Comparison of ENCODE assay signal across 9 cellular contexts in the genomic region with DNA sequence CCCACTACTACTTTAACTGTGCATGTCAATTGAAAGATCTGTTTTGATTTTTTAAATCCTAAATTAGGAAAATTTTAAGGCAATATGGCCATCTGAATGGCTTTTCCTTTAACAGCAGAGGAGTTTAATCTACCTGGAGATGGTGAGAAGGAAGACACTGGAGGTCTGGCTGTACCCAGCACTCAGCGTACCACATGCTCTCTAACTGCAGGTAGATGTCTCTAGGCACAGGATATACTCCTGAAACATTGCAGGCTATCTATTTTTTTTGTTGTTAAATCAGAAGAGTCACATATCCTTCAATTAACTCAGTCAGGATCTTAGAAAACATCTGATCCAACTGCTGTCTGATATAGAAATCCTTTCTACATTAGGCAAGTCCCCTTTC. TPM values are rescaled to one million over a fixed set of nuclear protein-coding genes. Genes with fewer than 3 reads are reported as not detected.
A peak's percentile ranks its signal among the peaks of the same experiment; 100 is the strongest.
DNase-seq lines count a peak whose midpoint lies in the region; ATAC-seq and TF ChIP-seq lines count a peak whose summit lies in the region.
"Had no signal": no experiment of that assay in that cellular context is flagged by ENCODE, and none has a peak within 500 bp of the region (broad histone marks: within the 10 kb centered on the region; RNA-seq: fewer than 3 reads in every experiment).

No MANE protein-coding gene starts in this region.

- no peak for TF ChIP-seq POLR2A in upper lobe of left lung (IDR thresholded peaks at IDR 0.05)

- H3K4me1 ChIP-seq in left ventricle myocardium inferior (peaks cover 100% of the 10 kb centered on the region), mucosa of stomach (ENCODE audit: control insufficient read depth, insufficient read depth, low read length) (peaks cover 96% of the 10 kb centered on the region), upper lobe of left lung (peaks cover 100% of the 10 kb centered on the region in 4 donors)

- intact Hi-C loops in left ventricle myocardium inferior (cut with micrococcal nuclease) (no loop called here), left ventricle myocardium superior (cut with micrococcal nuclease) (no loop called here)

- peak overlapping the region; percentile 86 to 90 for H3K27ac Mint-ChIP-seq in activated naive CD4-positive, alpha-beta T cell treated with anti-CD3 and anti-CD28 coated beads, Interleukin-2, amount 50 U/mL, for 72 hours

- peak overlapping the region; percentile 64 for H3K9ac ChIP-seq in mucosa of stomach (ENCODE audit: low read length)

- no peak for TF ChIP-seq CTCF in left ventricle myocardium inferior (IDR thresholded peaks at IDR 0.05; ENCODE audit: borderline replicate concordance)
- no peak for TF ChIP-seq CTCF in upper lobe of left lung (IDR thresholded peaks at IDR 0.05)

- H3K27ac ChIP-seq in left ventricle myocardium inferior (replicated peaks) (peak overlapping the region; percentile 87), upper lobe of left lung (peak overlapping the region; percentile 85 to 94 (median 88))

- no peak for ATAC-seq in left ventricle myocardium superior
- ATAC-seq in activated naive CD4-positive, alpha-beta T cell treated with anti-CD3 and anti-CD28 coated beads, Interleukin-2, amount 50 U/mL, for 72 hours, result no peak
- no peak for ATAC-seq in upper lobe of left lung (ENCODE audit: low FRiP score in 2 of 2)
- ATAC-seq in GM19351 (IDR thresholded peaks at IDR 0.05; ENCODE audit: unreplicated experiment), result no peak
- no peak for ATAC-seq in GM18858 (IDR thresholded peaks at IDR 0.05; ENCODE audit: unreplicated experiment)

- no peak for DNase-seq in left ventricle myocardium inferior
- no peak for DNase-seq in left ventricle myocardium superior
- no peak for DNase-seq in activated naive CD4-positive, alpha-beta T cell treated with anti-CD3 and anti-CD28 coated beads, Interleukin-2, amount 50 U/mL, for 72 hours (ENCODE audit: low spot score in 2 of 2)
- DNase-seq in upper lobe of left lung, result no peak
- no peak for DNase-seq in C1 segment of cervical spinal cord (lab: John Stamatoyannopoulos, UW)

- H3K9me3 ChIP-seq in left ventricle myocardium inferior (replicated peaks), result no peaks in the 10 kb centered on the region
- no peaks in the 10 kb centered on the region for H3K9me3 ChIP-seq in mucosa of stomach (ENCODE audit: control insufficient read depth, low read length)
- no peaks in the 10 kb centered on the region for H3K9me3 ChIP-seq in upper lobe of left lung

- peaks cover 8 to 18% of the 10 kb centered on the region in 2 donors for H3K36me3 Mint-ChIP-seq in activated naive CD4-positive, alpha-beta T cell treated with anti-CD3 and anti-CD28 coated beads, Interleukin-2, amount 50 U/mL, for 72 hours

- no peaks in the 10 kb centered on the region for H3K27me3 ChIP-seq in left ventricle myocardium inferior (ENCODE audit: low read depth)
- no peaks in the 10 kb centered on the region for H3K27me3 ChIP-seq in mucosa of stomach (ENCODE audit: control insufficient read depth, insufficient read depth, low read length)
- H3K27me3 ChIP-seq in upper lobe of left lung, result no peaks in the 10 kb centered on the region

- no peaks in the 10 kb centered on the region for H3K9me3 Mint-ChIP-seq in activated naive CD4-positive, alpha-beta T cell treated with anti-CD3 and anti-CD28 coated beads, Interleukin-2, amount 50 U/mL, for 72 hours

- no peak for TF ChIP-seq EP300 in upper lobe of left lung (IDR thresholded peaks at IDR 0.05)

- H3K4me3 ChIP-seq in left ventricle myocardium inferior (peak overlapping the region; percentile 30), mucosa of stomach (ENCODE audit: low read length) (no peak overlapping the region), upper lobe of left lung (no peak overlapping the region)

- WGBS in upper lobe of left lung, 2 donors, result 73 to 75% methylated on average over 1 of the region's 1 CpG

- H3K36me3 ChIP-seq in left ventricle myocardium inferior (peaks cover 11% of the 10 kb centered on the region), mucosa of stomach (ENCODE audit: control insufficient read depth, insufficient read depth, low read length) (peaks cover 9% of the 10 kb centered on the region), upper lobe of left lung (peaks cover 0 to 9% (median 2%) of the 10 kb centered on the region in 4 donors)

RNA-seq across cellular contexts. Expression of gene CASTOR1, which starts 17.3 kb away (rescaled TPM):
- 6.5 TPM for total RNA-seq in left ventricle myocardium inferior
- total RNA-seq in left ventricle myocardium superior, result 7.6 TPM
- 1 to 10 TPM; 6.3 to 7.5 TPM for total RNA-seq in activated naive CD4-positive, alpha-beta T cell treated with anti-CD3 and anti-CD28 coated beads, Interleukin-2, amount 50 U/mL, for 72 hours
- total RNA-seq in upper lobe of left lung, result 10 to 100 TPM in 4 of 6 donors, 1 to 10 TPM in 2; 7.0 to 31.5 (median 22.1) TPM

RNA-seq across cellular contexts. Expression of gene TBC1D10A, which starts 20.1 kb away (rescaled TPM):
- 5.8 TPM for total RNA-seq in left ventricle myocardium inferior
- 6.2 TPM for total RNA-seq in left ventricle myocardium superior
- 10 to 100 TPM; 27.2 to 36.9 TPM for total RNA-seq in activated naive CD4-positive, alpha-beta T cell treated with anti-CD3 and anti-CD28 coated beads, Interleukin-2, amount 50 U/mL, for 72 hours
- total RNA-seq in upper lobe of left lung, result 10 to 100 TPM; 22.6 to 61.0 (median 36.2) TPM

RNA-seq across cellular contexts. Expression of gene OSM, which starts 40.0 kb away (rescaled TPM):
- not detected for total RNA-seq in left ventricle myocardium inferior
- not detected for total RNA-seq in left ventricle myocardium superior
- total RNA-seq in activated naive CD4-positive, alpha-beta T cell treated with anti-CD3 and anti-CD28 coated beads, Interleukin-2, amount 50 U/mL, for 72 hours, result 10 to 100 TPM; 16.1 to 40.4 TPM
- total RNA-seq in upper lobe of left lung, result 10 to 100 TPM in 1 of 6 donors, 1 to 10 TPM in 4, under 1 TPM in 1; 0.98 to 11.7 (median 5.1) TPM
- total RNA-seq: bronchial epithelial cell had no signal

RNA-seq across cellular contexts. Expression of gene SF3A1, which starts 50.1 kb away (rescaled TPM):
- total RNA-seq in left ventricle myocardium inferior (89.2 TPM), left ventricle myocardium superior (104 TPM), upper lobe of left lung (100 to 1,000 TPM in 4 of 6 donors, 10 to 100 TPM in 2; 89.1 to 204 (median 138) TPM)
- 100 to 1,000 TPM; 229 to 281 TPM for total RNA-seq in activated naive CD4-positive, alpha-beta T cell treated with anti-CD3 and anti-CD28 coated beads, Interleukin-2, amount 50 U/mL, for 72 hours

RNA-seq across cellular contexts. Expression of gene CCDC157, which starts 50.2 kb away (rescaled TPM):
- total RNA-seq in left ventricle myocardium inferior (0.58 TPM), left ventricle myocardium superior (0.37 TPM), upper lobe of left lung (10 to 100 TPM in 2 of 6 donors, 1 to 10 TPM in 4; 3.3 to 16.8 (median 7.9) TPM)
- total RNA-seq in activated naive CD4-positive, alpha-beta T cell treated with anti-CD3 and anti-CD28 coated beads, Interleukin-2, amount 50 U/mL, for 72 hours, result 1 to 10 TPM in 1 of 2 donors, not detected in 1; 2.9 TPM
